In genomic region chr5:179679014-179679674, GRCh38 we compare ENCODE assay signal across 8 cellular contexts. TPM values are rescaled to one million over a fixed set of nuclear protein-coding genes. Genes with fewer than 3 reads are reported as not detected.
DNase-seq lines count a peak whose midpoint lies in the region; ATAC-seq, FAIRE-seq and TF ChIP-seq lines count a peak whose summit lies in the region.

No MANE protein-coding gene starts in this region.

- no TSS peak for BruUV-seq in Calu3 (replicated peaks; lab: Mats Ljungman, UMichigan)

- H3K9me3 Mint-ChIP-seq in Calu3 (ENCODE audit: low read depth, unreplicated experiment) (peaks cover 2% of the 10 kb centered on the region), endothelial cell (ENCODE audit: unreplicated experiment) (no peaks in the 10 kb centered on the region)
- no peaks in the 10 kb centered on the region for H3K9me3 Mint-ChIP-seq in activated CD8-positive, alpha-beta memory T cell treated with anti-CD3 and anti-CD28 coated beads, Interleukin-2, amount 10 ng/mL, durations not matched to agents 7 days and 5 days (ENCODE audit: low read depth)

- H3K9me3 ChIP-seq in mononuclear cell (ENCODE audit: low read depth, low read length): no peaks in the 10 kb centered on the region

- no peak for FAIRE-seq in GM12892 (lab: Jason Lieb, UNC)

- H3K4me1 Mint-ChIP-seq in Calu3 (ENCODE audit: low read depth, unreplicated experiment) (peaks cover 31% of the 10 kb centered on the region), endothelial cell (ENCODE audit: unreplicated experiment) (peaks cover 7% of the 10 kb centered on the region)
- peaks cover 37% of the 10 kb centered on the region for H3K4me1 Mint-ChIP-seq in activated CD8-positive, alpha-beta memory T cell treated with anti-CD3 and anti-CD28 coated beads, Interleukin-2, amount 10 ng/mL, durations not matched to agents 7 days and 5 days

- ATAC-seq in GM21825 (IDR thresholded peaks at IDR 0.05; ENCODE audit: unreplicated experiment): peak; percentile 29
- ATAC-seq in activated CD8-positive, alpha-beta memory T cell treated with anti-CD3 and anti-CD28 coated beads, Interleukin-2, amount 10 ng/mL, durations not matched to agents 7 days and 5 days: peak; percentile 62

- no peak for DNase-seq in Calu3
- DNase-seq in NCI-H1417 treated with DMSO at 0.1 percent for 48 hours (lab: John Stamatoyannopoulos, UW): peak; percentile 21
- DNase-seq in activated CD8-positive, alpha-beta memory T cell treated with anti-CD3 and anti-CD28 coated beads, Interleukin-2, amount 10 ng/mL, durations not matched to agents 7 days and 5 days: peak; percentile 90
- peak; percentile 69 for DNase-seq in endothelial cell (ENCODE audit: low spot score)
- peak; percentile 35 to 42 for DNase-seq in stimulated activated CD8-positive, alpha-beta memory T cell treated with anti-CD3 and anti-CD28 coated beads, Interleukin-4, amount 100 ng/mL, for 1 hour (ENCODE audit: low read depth in 2 of 2, low spot score in 1 of 2)
- DNase-seq in GM12892 (ENCODE audit: insufficient read length): no peak

- no peaks in the 10 kb centered on the region for H3K27me3 ChIP-seq in mononuclear cell (ENCODE audit: insufficient read depth, low read length)

- intact Hi-C loops in Calu3 (cut with micrococcal nuclease; ENCODE audit: unreplicated experiment): no loop called here

- H3K27me3 Mint-ChIP-seq in Calu3 (ENCODE audit: unreplicated experiment) (no peaks in the 10 kb centered on the region), endothelial cell (ENCODE audit: unreplicated experiment) (peaks cover 6% of the 10 kb centered on the region)
- H3K27me3 Mint-ChIP-seq in activated CD8-positive, alpha-beta memory T cell treated with anti-CD3 and anti-CD28 coated beads, Interleukin-2, amount 10 ng/mL, durations not matched to agents 7 days and 5 days: no peaks in the 10 kb centered on the region

- H3K36me3 Mint-ChIP-seq in Calu3 (ENCODE audit: insufficient read depth, unreplicated experiment) (peaks cover 35% of the 10 kb centered on the region), endothelial cell (ENCODE audit: low read depth, unreplicated experiment) (no peaks in the 10 kb centered on the region)
- peaks cover 24% of the 10 kb centered on the region for H3K36me3 Mint-ChIP-seq in activated CD8-positive, alpha-beta memory T cell treated with anti-CD3 and anti-CD28 coated beads, Interleukin-2, amount 10 ng/mL, durations not matched to agents 7 days and 5 days

- TF ChIP-seq POLR2A in GM12892 (IDR thresholded peaks at IDR 0.05; ENCODE audit: low read depth, low read length): no peak

- H3K4me3 Mint-ChIP-seq in Calu3 (ENCODE audit: low read depth, unreplicated experiment) (peak overlapping the region; percentile 100), endothelial cell (ENCODE audit: unreplicated experiment) (peak overlapping the region; percentile 95)
- peak overlapping the region; percentile 100 for H3K4me3 Mint-ChIP-seq in activated CD8-positive, alpha-beta memory T cell treated with anti-CD3 and anti-CD28 coated beads, Interleukin-2, amount 10 ng/mL, durations not matched to agents 7 days and 5 days

- CTCF ChIA-PET in Calu3 (lab: Charles Lee): interaction anchor here (0.5 to 1.5 kb wide), 2 partner anchors 22 to 50 kb away, joined by 3 to 7 read pairs; no protein-coding TSS in a partner anchor
- CTCF ChIA-PET in activated CD8-positive, alpha-beta memory T cell treated with anti-CD3 and anti-CD28 coated beads, Interleukin-2, amount 10 ng/mL, durations not matched to agents 7 days and 5 days (lab: Charles Lee): interaction anchor here (0.7 to 3.6 kb wide), 15 partner anchors 12 to 123 kb away, joined by 3 to 21 read pairs (median 3); partner anchors contain the start of genes HNRNPH1 and MAML1

- peak overlapping the region; percentile 73 for H3K4me3 ChIP-seq in mononuclear cell (ENCODE audit: low read length)

- H3K27ac Mint-ChIP-seq in Calu3 (ENCODE audit: unreplicated experiment) (no peak overlapping the region), endothelial cell (ENCODE audit: unreplicated experiment) (no peak overlapping the region)
- peak overlapping the region; percentile 99 for H3K27ac Mint-ChIP-seq in activated CD8-positive, alpha-beta memory T cell treated with anti-CD3 and anti-CD28 coated beads, Interleukin-2, amount 10 ng/mL, durations not matched to agents 7 days and 5 days

- TF ChIP-seq CTCF in Calu3 (IDR thresholded peaks at IDR 0.05; ENCODE audit: unreplicated experiment): no peak
- peak; percentile 26 for TF ChIP-seq CTCF in endothelial cell (IDR thresholded peaks at IDR 0.05; ENCODE audit: unreplicated experiment)

- H3K4me1 ChIP-seq in mononuclear cell (ENCODE audit: insufficient read depth, low read length): peaks cover 30% of the 10 kb centered on the region

RNA-seq across cellular contexts. Expression of gene CBY3, which starts 1.7 kb away (rescaled TPM):
- total RNA-seq in Calu3 (2022) (not detected in 2 replicates), endothelial cell (ENCODE audit: unreplicated experiment) (not detected), mononuclear cell (0.52 TPM)
- under 1 TPM in 1 of 2 experiments, not detected in 1; 0.59 TPM for total RNA-seq in activated CD8-positive, alpha-beta memory T cell treated with anti-CD3 and anti-CD28 coated beads, Interleukin-2, amount 10 ng/mL, durations not matched to agents 7 days and 5 days
- not detected for polyA plus RNA-seq in GM12892 (2012; ENCODE audit: missing spikeins)

RNA-seq across cellular contexts. Expression of gene CANX, which starts 19.6 kb away (rescaled TPM):
- total RNA-seq in Calu3 (2022) (1,253 and 1,434 TPM in 2 replicates), endothelial cell (ENCODE audit: unreplicated experiment) (568 TPM), mononuclear cell (273 TPM)
- total RNA-seq in activated CD8-positive, alpha-beta memory T cell treated with anti-CD3 and anti-CD28 coated beads, Interleukin-2, amount 10 ng/mL, durations not matched to agents 7 days and 5 days: 100 to 1,000 TPM; 273 to 457 TPM
- 229 TPM for polyA plus RNA-seq in GM12892 (2012; ENCODE audit: missing spikeins)

RNA-seq across cellular contexts. Expression of gene MAML1, which starts 53.5 kb away (rescaled TPM):
- total RNA-seq in Calu3 (2022) (37.0 and 38.5 TPM in 2 replicates), endothelial cell (ENCODE audit: unreplicated experiment) (30.0 TPM), mononuclear cell (14.0 TPM)
- 10 to 100 TPM; 34.7 to 34.9 TPM for total RNA-seq in activated CD8-positive, alpha-beta memory T cell treated with anti-CD3 and anti-CD28 coated beads, Interleukin-2, amount 10 ng/mL, durations not matched to agents 7 days and 5 days
- polyA plus RNA-seq in GM12892 (2012; ENCODE audit: missing spikeins): 7.5 TPM

RNA-seq across cellular contexts. Expression of gene HNRNPH1, which starts 55.7 kb away (rescaled TPM):
- total RNA-seq in Calu3 (2022) (765 and 870 TPM in 2 replicates), endothelial cell (ENCODE audit: unreplicated experiment) (852 TPM), mononuclear cell (1,084 TPM)
- 1,000 to 10,000 TPM in 1 of 2 experiments, 100 to 1,000 TPM in 1; 811 to 1,007 TPM for total RNA-seq in activated CD8-positive, alpha-beta memory T cell treated with anti-CD3 and anti-CD28 coated beads, Interleukin-2, amount 10 ng/mL, durations not matched to agents 7 days and 5 days
- polyA plus RNA-seq in GM12892 (2012; ENCODE audit: missing spikeins): 574 TPM

Comparison
In these comparisons a context has a peak if more than half of its experiments do, and no peak if none do; other contexts are left out.
1. DNase-seq: peak in NCI-H1417 treated with DMSO at 0.1 percent for 48 hours (single experiment), activated CD8-positive, alpha-beta memory T cell treated with anti-CD3 and anti-CD28 coated beads, Interleukin-2, amount 10 ng/mL, durations not matched to agents 7 days and 5 days (single experiment), endothelial cell (single experiment) and stimulated activated CD8-positive, alpha-beta memory T cell treated with anti-CD3 and anti-CD28 coated beads, Interleukin-4, amount 100 ng/mL, for 1 hour (2 of 2); none in Calu3 (single experiment) and GM12892 (single experiment).
2. Peak in every context shown above with its lines, with median percentiles within 50 percentile points of each other: H3K4me3 Mint-ChIP-seq.